In the genomic region with DNA sequence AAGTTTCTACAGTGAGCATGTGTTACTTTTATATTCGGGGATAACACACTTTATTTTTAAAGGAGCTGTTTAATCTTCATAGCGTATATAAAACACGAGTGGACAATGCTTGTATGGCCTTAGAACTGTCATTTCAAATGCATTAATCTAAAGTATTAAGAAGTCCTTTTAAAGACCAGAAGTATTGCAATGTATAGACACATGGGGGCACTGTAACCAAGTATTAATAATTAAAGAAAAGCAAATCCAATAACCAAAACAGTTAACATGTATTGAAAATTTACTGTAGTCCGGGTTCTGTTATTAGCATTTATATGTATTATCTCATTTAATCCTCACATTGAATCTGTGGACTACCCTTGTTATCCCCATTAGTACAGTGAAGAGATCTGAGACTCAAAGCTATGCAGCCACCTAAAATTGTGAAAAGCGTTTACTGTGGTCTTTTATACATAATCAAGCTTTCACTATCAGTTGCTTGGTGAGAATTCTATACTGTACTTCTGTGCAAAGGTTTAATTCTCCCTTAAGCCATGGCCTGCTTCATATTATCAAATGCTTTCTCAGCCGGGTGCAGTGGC, we compare ENCODE assay signal across 9 cellular contexts. TPM values are rescaled to one million over a fixed set of nuclear protein-coding genes. Genes with fewer than 3 reads are reported as not detected.
DNase-seq lines count a peak whose midpoint lies in the region; ATAC-seq and TF ChIP-seq lines count a peak whose summit lies in the region.
"Had no signal": no experiment of that assay in that cellular context is flagged by ENCODE, and none has a peak within 500 bp of the region (broad histone marks: within the 10 kb centered on the region; RNA-seq: fewer than 3 reads in every experiment).

No MANE protein-coding gene starts in this region.

- CTCF ChIA-PET in BJ (lab: Yijun Ruan, JAX): interaction anchor here (0.7 to 3.3 kb wide), 17 partner anchors 9 to 585 kb away, joined by 3 to 20 read pairs (median 5); a partner anchor contains a TSS

- H3K36me3 ChIP-seq in BJ (ENCODE audit: control insufficient read depth, insufficient read depth, low read length): no peaks in the 10 kb centered on the region

- TF ChIP-seq CTCF in BJ (IDR thresholded peaks at IDR 0.05; ENCODE audit: insufficient read depth, low read depth, low read length): peak; percentile 47
- TF ChIP-seq CTCF in fibroblast of pulmonary artery (IDR thresholded peaks at IDR 0.05; ENCODE audit: low read length, missing control alignments): peak; percentile 42

- H3K27me3 Mint-ChIP-seq in activated T-helper 1 cell treated with anti-CD3 and anti-CD28 coated beads, Interleukin-12 subunit alpha, Interleukin-12 subunit beta, Interleukin-2, Interleukin-4 antibody, amounts not matched to agents 30 ng/mL and 10 ng/mL and 1 ng/mL, durations not matched to agents 14 hours and 24 hours and 36 hours (ENCODE audit: insufficient read depth): no peaks in the 10 kb centered on the region

- DNase-seq in BJ (ENCODE audit: low read depth) (no peak), NCI-H774 (lab: John Stamatoyannopoulos, UW) (peak; percentile 26), fibroblast of pulmonary artery (ENCODE audit: low read depth) (peak; percentile 48), NCI-H187 treated with DMSO at 0.1 percent for 48 hours (lab: John Stamatoyannopoulos, UW) (no peak), NCI-H1436 (lab: John Stamatoyannopoulos, UW) (no peak)
- DNase-seq in activated T-helper 1 cell treated with anti-CD3 and anti-CD28 coated beads, Interleukin-12 subunit alpha, Interleukin-12 subunit beta, Interleukin-2, Interleukin-4 antibody, amounts not matched to agents 30 ng/mL and 10 ng/mL and 1 ng/mL, durations not matched to agents 14 hours and 24 hours and 36 hours (ENCODE audit: low spot score): no peak

- H3K27me3 ChIP-seq in BJ (ENCODE audit: control insufficient read depth, insufficient read depth, low read length): no peaks in the 10 kb centered on the region

- POLR2A ChIA-PET in BJ (lab: Charles Lee): no interaction called here

- H3K9me3 Mint-ChIP-seq in activated T-helper 1 cell treated with anti-CD3 and anti-CD28 coated beads, Interleukin-12 subunit alpha, Interleukin-12 subunit beta, Interleukin-2, Interleukin-4 antibody, amounts not matched to agents 30 ng/mL and 10 ng/mL and 1 ng/mL, durations not matched to agents 14 hours and 24 hours and 36 hours: no peaks in the 10 kb centered on the region

- no peak overlapping the region for H3K27ac Mint-ChIP-seq in activated T-helper 1 cell treated with anti-CD3 and anti-CD28 coated beads, Interleukin-12 subunit alpha, Interleukin-12 subunit beta, Interleukin-2, Interleukin-4 antibody, amounts not matched to agents 30 ng/mL and 10 ng/mL and 1 ng/mL, durations not matched to agents 14 hours and 24 hours and 36 hours

- H3K36me3 Mint-ChIP-seq in activated T-helper 1 cell treated with anti-CD3 and anti-CD28 coated beads, Interleukin-12 subunit alpha, Interleukin-12 subunit beta, Interleukin-2, Interleukin-4 antibody, amounts not matched to agents 30 ng/mL and 10 ng/mL and 1 ng/mL, durations not matched to agents 14 hours and 24 hours and 36 hours (ENCODE audit: low read depth): no peaks in the 10 kb centered on the region

- H3K4me3 ChIP-seq in BJ (ENCODE audit: low read depth, low read length) (no peak overlapping the region), fibroblast of pulmonary artery (replicated peaks; ENCODE audit: low read depth, low read length) (no peak overlapping the region)

- ATAC-seq in GM18868 (IDR thresholded peaks at IDR 0.05; ENCODE audit: unreplicated experiment): peak; percentile 53
- ATAC-seq in HG02763 (IDR thresholded peaks at IDR 0.05; ENCODE audit: unreplicated experiment): no peak

- intact Hi-C loops in activated T-helper 1 cell treated with anti-CD3 and anti-CD28 coated beads, Interleukin-12 subunit alpha, Interleukin-12 subunit beta, Interleukin-2, Interleukin-4 antibody, amounts not matched to agents 30 ng/mL and 10 ng/mL and 1 ng/mL, durations not matched to agents 14 hours and 24 hours and 36 hours (cut with micrococcal nuclease): loop anchor here (1.0 kb wide), 2 partner anchors 255 to 587 kb away; no protein-coding TSS in a partner anchor

- H3K4me3 Mint-ChIP-seq in activated T-helper 1 cell treated with anti-CD3 and anti-CD28 coated beads, Interleukin-12 subunit alpha, Interleukin-12 subunit beta, Interleukin-2, Interleukin-4 antibody, amounts not matched to agents 30 ng/mL and 10 ng/mL and 1 ng/mL, durations not matched to agents 14 hours and 24 hours and 36 hours: no peak overlapping the region

- H3K4me1 Mint-ChIP-seq in activated T-helper 1 cell treated with anti-CD3 and anti-CD28 coated beads, Interleukin-12 subunit alpha, Interleukin-12 subunit beta, Interleukin-2, Interleukin-4 antibody, amounts not matched to agents 30 ng/mL and 10 ng/mL and 1 ng/mL, durations not matched to agents 14 hours and 24 hours and 36 hours (ENCODE audit: low read depth): no peaks in the 10 kb centered on the region

RNA-seq across cellular contexts. Expression of a gene that starts 10.1 kb away (rescaled TPM):
- polyA plus RNA-seq in BJ (2011; rRNA removed): not detected in 2 replicates
- polyA minus RNA-seq in BJ (2011; rRNA and poly(A)+ RNA removed): not detected in 2 replicates
- not detected in 2 replicates for total RNA-seq in activated T-helper 1 cell treated with anti-CD3 and anti-CD28 coated beads, Interleukin-12 subunit alpha, Interleukin-12 subunit beta, Interleukin-2, Interleukin-4 antibody, amounts not matched to agents 30 ng/mL and 10 ng/mL and 1 ng/mL, durations not matched to agents 14 hours and 24 hours and 36 hours
- total RNA-seq: H1 had no signal
- polyA plus RNA-seq: H1 had no signal

Comparison
In these comparisons a context has a peak if more than half of its experiments do, and no peak if none do; other contexts are left out.
1. DNase-seq: peak in NCI-H774 (single experiment) and fibroblast of pulmonary artery (single experiment); none in BJ (single experiment), activated T-helper 1 cell treated with anti-CD3 and anti-CD28 coated beads, Interleukin-12 subunit alpha, Interleukin-12 subunit beta, Interleukin-2, Interleukin-4 antibody, amounts not matched to agents 30 ng/mL and 10 ng/mL and 1 ng/mL, durations not matched to agents 14 hours and 24 hours and 36 hours (single experiment), NCI-H187 treated with DMSO at 0.1 percent for 48 hours (single experiment) and NCI-H1436 (single experiment).